14 cellular contexts compared by ENCODE assay signal in the genomic region with DNA sequence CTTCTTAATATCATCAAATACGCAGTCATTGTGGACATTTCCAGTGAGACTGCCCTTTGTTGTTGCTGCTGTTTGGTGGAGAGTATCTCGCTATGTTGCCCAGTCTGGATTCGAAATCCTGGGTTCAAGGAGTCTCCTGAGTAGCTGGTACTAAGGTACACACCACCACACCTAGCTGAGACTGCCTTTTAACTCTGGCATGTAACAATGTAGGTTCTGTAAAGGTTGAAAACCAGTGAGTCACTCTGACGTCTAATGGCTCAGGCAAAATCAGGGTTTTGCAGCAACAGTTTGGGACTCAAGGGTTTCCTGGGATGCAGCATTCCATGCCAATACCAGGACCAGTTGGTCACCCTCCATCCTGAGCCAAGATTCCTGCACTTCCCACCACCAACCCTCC. TPM values are rescaled to one million over a fixed set of nuclear protein-coding genes. Genes with fewer than 3 reads are reported as not detected.
A peak's percentile ranks its signal among the peaks of the same experiment; 100 is the strongest.
DNase-seq lines count a peak whose midpoint lies in the region; TF ChIP-seq lines count a peak whose summit lies in the region.
"Had no signal": no experiment of that assay in that cellular context is flagged by ENCODE, and none has a peak within 500 bp of the region (broad histone marks: within the 10 kb centered on the region; RNA-seq: fewer than 3 reads in every experiment).

No MANE protein-coding gene starts in this region.

- intact Hi-C loops in mammary epithelial cell (cut with micrococcal nuclease) (no loop called here), uterus (cut with DNase I; ENCODE audit: low total_unique reads) (no loop called here)

- H4K20me1 ChIP-seq in mammary epithelial cell (ENCODE audit: insufficient read depth, low read length): no peaks in the 10 kb centered on the region
- H4K20me1 ChIP-seq: BLaER1 treated with 17β-estradiol and CSF1 and Interleukin-3, amounts not matched to agents 10 nM and 100 nM had no signal

- H3K4me3 ChIP-seq in AG10803 (ENCODE audit: low read length): no peak overlapping the region
- H3K4me3 ChIP-seq in mammary epithelial cell (replicated peaks in 1 of 3; ENCODE audit: insufficient read depth in 1 of 3, low read depth in 2 of 3, low read length in 3 of 3): no peak overlapping the region
- H3K4me3 ChIP-seq in uterus: no peak overlapping the region
- H3K4me3 ChIP-seq in BE2C (ENCODE audit: low read depth, low read length): no peak overlapping the region
- H3K4me3 ChIP-seq: BLaER1 treated with 17β-estradiol and CSF1 and Interleukin-3, amounts not matched to agents 10 nM and 100 nM; PC-9 had no signal

- peak overlapping the region; percentile 57 for H2AFZ ChIP-seq in mammary epithelial cell (ENCODE audit: low read depth, low read length)
- H2AFZ ChIP-seq: PC-9 had no signal

- BruUV-seq in mammary epithelial cell (replicated peaks; lab: Mats Ljungman, UMichigan): no TSS peak

- CTCF ChIA-PET in mammary epithelial cell (lab: Charles Lee; ENCODE audit: low non-redundant PET): no interaction called here

- TF ChIP-seq CTCF in AG10803 (conservative IDR thresholded peaks at IDR 0.05; ENCODE audit: low read length) (no peak), mammary epithelial cell (conservative IDR thresholded peaks at IDR 0.05 in 1 of 2, IDR thresholded peaks at IDR 0.05 in 1 of 2; ENCODE audit: extremely low read depth in 1 of 2, insufficient read depth in 1 of 2, low read depth in 1 of 2, low read length in 2 of 2) (no peak), uterus (IDR thresholded peaks at IDR 0.05) (no peak), BE2C (IDR thresholded peaks at IDR 0.05; ENCODE audit: low read depth, low read length) (no peak)

- no peak overlapping the region for H3K4me2 ChIP-seq in mammary epithelial cell (ENCODE audit: insufficient read depth, low read depth, low read length)
- H3K4me2 ChIP-seq: BLaER1 treated with 17β-estradiol and CSF1 and Interleukin-3, amounts not matched to agents 10 nM and 100 nM; PC-9 had no signal

- H3K9me3 ChIP-seq in mammary epithelial cell (replicated peaks; ENCODE audit: insufficient read depth, low read length) (no peaks in the 10 kb centered on the region), uterus (no peaks in the 10 kb centered on the region), BE2C (no peaks in the 10 kb centered on the region)
- H3K9me3 ChIP-seq: BLaER1 treated with 17β-estradiol and CSF1 and Interleukin-3, amounts not matched to agents 10 nM and 100 nM had no signal

- H3K9ac ChIP-seq in mammary epithelial cell (ENCODE audit: insufficient read depth, low read length): no peak overlapping the region
- H3K9ac ChIP-seq: BLaER1 treated with 17β-estradiol and CSF1 and Interleukin-3, amounts not matched to agents 10 nM and 100 nM had no signal

- H3K36me3 ChIP-seq in mammary epithelial cell (ENCODE audit: insufficient read depth, low read length) (no peaks in the 10 kb centered on the region), uterus (no peaks in the 10 kb centered on the region), BE2C (no peaks in the 10 kb centered on the region)
- H3K36me3 ChIP-seq: BLaER1 treated with 17β-estradiol and CSF1 and Interleukin-3, amounts not matched to agents 10 nM and 100 nM had no signal

- peak overlapping the region; percentile 39 for H3K27ac ChIP-seq in mammary epithelial cell (ENCODE audit: insufficient read depth, low read depth, low read length)
- no peak overlapping the region for H3K27ac ChIP-seq in uterus
- H3K27ac ChIP-seq: BLaER1 treated with 17β-estradiol and CSF1 and Interleukin-3, amounts not matched to agents 10 nM and 100 nM; PC-9 had no signal

- H3K4me1 ChIP-seq in mammary epithelial cell (ENCODE audit: insufficient read depth, low read length) (peaks cover 11% of the 10 kb centered on the region), uterus (no peaks in the 10 kb centered on the region), BE2C (no peaks in the 10 kb centered on the region)

- dilution Hi-C loops in mammary epithelial cell (cut with HindIII; ENCODE audit: low sequenced_read_pairs): no loop called here

- WGBS in mammary epithelial cell (ENCODE audit: low coverage, missing lambda C conversion rate): 70% methylated on average over 4 of the region's 4 CpGs

- TF ChIP-seq POLR2A in uterus (IDR thresholded peaks at IDR 0.05): no peak

- DNase-seq in AG10803 (ENCODE audit: low read depth) (peak; percentile 28), HPDE6-E6E7 (ENCODE audit: extremely low spot score) (peak; percentile 21), mammary epithelial cell (peak; percentile 81), islet precursor cell (peak; percentile 75), SKM-1 treated with dmso at 0.1 percent for 144 hours (lab: John Stamatoyannopoulos, UW; ENCODE audit: unreplicated experiment) (no peak), uterus (no peak), RKO (ENCODE audit: low spot score) (no peak), BE2C (no peak)
- DNase-seq: NCI-H1048, NCI-H146, NCI-H69, PC-9, SHP77 had no signal

- H3K27me3 ChIP-seq in mammary epithelial cell (ENCODE audit: insufficient read depth, low read length) (no peaks in the 10 kb centered on the region), uterus (no peaks in the 10 kb centered on the region), BE2C (no peaks in the 10 kb centered on the region; the same call in 1 of the 2 replicates)
- H3K27me3 ChIP-seq: BLaER1 treated with 17β-estradiol and CSF1 and Interleukin-3, amounts not matched to agents 10 nM and 100 nM had no signal

- H3K79me2 ChIP-seq in mammary epithelial cell (ENCODE audit: insufficient read depth, low read length): no peaks in the 10 kb centered on the region

- in situ Hi-C loops in mammary epithelial cell (cut with MboI; ENCODE audit: low sequenced_read_pairs in 2 of 2): loop anchor here in 1 of 2 donors (25.0 kb wide), 1 partner anchor 328 kb away; no protein-coding TSS in a partner anchor

RNA-seq across cellular contexts. Expression of gene AQP9, which starts 52.2 kb away (rescaled TPM):
- total RNA-seq in mammary epithelial cell: not detected
- 0.15 TPM for polyA plus RNA-seq in mammary epithelial cell
- polyA minus RNA-seq in mammary epithelial cell: not detected
- 1 to 10 TPM in 1 of 4 donors, under 1 TPM in 3; 0.51 to 1.5 (median 0.64) TPM for total RNA-seq in uterus
- not detected for polyA plus RNA-seq in BE2C (2012; ENCODE audit: insufficient read depth, insufficient read length, low read depth)
- total RNA-seq: PC-9 had no signal

Comparison
In these comparisons a context has a peak if more than half of its experiments do, and no peak if none do; other contexts are left out.
1. DNase-seq: peak in AG10803 (single experiment), HPDE6-E6E7 (single experiment), mammary epithelial cell (single experiment) and islet precursor cell (single experiment); none in SKM-1 treated with dmso at 0.1 percent for 144 hours (single experiment), uterus (0 of 2), RKO (single experiment) and BE2C (single experiment).